Comparison of ENCODE assay signal across 1 cellular context in the genomic region with DNA sequence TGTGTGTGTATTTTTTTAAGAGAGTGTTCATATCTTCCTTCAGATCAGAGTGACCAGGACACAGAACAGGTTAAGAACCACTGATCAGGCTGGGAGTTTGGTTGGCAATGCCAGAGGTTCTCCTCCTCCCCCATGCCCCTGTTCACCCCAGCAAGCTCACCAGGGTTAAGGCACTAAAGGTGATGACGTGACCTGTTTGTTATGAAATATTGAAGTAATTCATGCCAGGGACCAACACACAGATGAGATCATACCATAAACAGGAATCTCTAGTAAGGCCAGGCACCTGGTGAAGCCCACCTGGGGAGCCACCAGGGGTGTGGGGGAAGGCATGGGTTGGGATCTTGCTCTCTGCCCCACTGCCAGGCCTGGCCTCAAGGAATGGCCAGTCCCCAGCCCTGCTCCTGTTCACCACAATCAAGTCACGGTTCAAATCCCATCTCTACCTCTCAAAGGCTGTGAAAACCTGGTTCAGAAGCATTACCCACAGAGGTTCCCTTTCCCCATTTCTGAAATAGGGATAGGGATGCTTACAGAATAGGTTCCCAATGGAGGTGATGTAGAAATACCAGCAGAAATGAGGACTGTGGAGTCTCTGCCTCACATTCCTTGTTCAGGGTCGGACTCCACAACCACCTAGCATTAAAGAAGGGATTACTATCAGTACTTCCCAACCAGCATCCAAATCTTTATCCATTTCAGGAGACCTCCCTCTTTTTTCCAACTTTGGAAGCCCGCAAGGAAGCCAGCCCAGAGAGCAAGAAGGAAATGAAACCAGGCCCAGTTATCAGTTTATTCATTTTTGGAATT.
TF ChIP-seq lines count a peak whose summit lies in the region.

No MANE protein-coding gene starts in this region.

TF ChIP-seq in HepG2, 621 proteins besides CTCF, POLR2A, EP300 and RAD21 (continued from another document):
- TF ChIP-seq ZNF484 (CRISPR knock-in tag; IDR thresholded peaks at IDR 0.05; ENCODE audit: borderline replicate concordance, low read depth) (no peak), ZMAT3 (CRISPR knock-in tag; conservative IDR thresholded peaks at IDR 0.05) (no peak), ASH2L (IDR thresholded peaks at IDR 0.05; ENCODE audit: insufficient read length, low read depth, low read length) (no peak), ZNF75D (CRISPR knock-in tag; IDR thresholded peaks at IDR 0.05; ENCODE audit: borderline replicate concordance) (no peak), MBD4 (IDR thresholded peaks at IDR 0.05; ENCODE audit: borderline replicate concordance, low read length) (no peak), ZNF501 (CRISPR knock-in tag; IDR thresholded peaks at IDR 0.05) (peak; percentile 36; the same call in 1 of the 2 replicates), ZNF850 (CRISPR knock-in tag; conservative IDR thresholded peaks at IDR 0.05) (no peak), MTF1 (CRISPR knock-in tag; IDR thresholded peaks at IDR 0.05) (no peak), CCDC6 (CRISPR knock-in tag; IDR thresholded peaks at IDR 0.05) (no peak), ZNF180 (CRISPR knock-in tag; IDR thresholded peaks at IDR 0.05; ENCODE audit: borderline replicate concordance, low read depth) (no peak), ZFY (CRISPR knock-in tag; IDR thresholded peaks at IDR 0.05) (peak; percentile 3; the same call in 1 of the 2 replicates), PCBP1 (IDR thresholded peaks at IDR 0.05; ENCODE audit: borderline replicate concordance, low read depth, low read length) (no peak), SIN3B (IDR thresholded peaks at IDR 0.05; ENCODE audit: low read length) (no peak), CBX5 (CRISPR knock-in tag; IDR thresholded peaks at IDR 0.05; ENCODE audit: borderline replicate concordance) (no peak), NFE2 (CRISPR knock-in tag; IDR thresholded peaks at IDR 0.05) (no peak), KLF12 (CRISPR knock-in tag; IDR thresholded peaks at IDR 0.05; ENCODE audit: borderline replicate concordance) (no peak), NONO (IDR thresholded peaks at IDR 0.05) (no peak), NONO (CRISPR knock-in tag; conservative IDR thresholded peaks at IDR 0.05) (no peak), CEBPG (CRISPR knock-in tag; IDR thresholded peaks at IDR 0.05) (no peak), ZNF550 (CRISPR knock-in tag; IDR thresholded peaks at IDR 0.05; ENCODE audit: borderline replicate concordance) (no peak), ZNF619 (CRISPR knock-in tag; IDR thresholded peaks at IDR 0.05) (no peak), NAIF1 (CRISPR knock-in tag; IDR thresholded peaks at IDR 0.05; ENCODE audit: borderline replicate concordance) (no peak), CREB1 (IDR thresholded peaks at IDR 0.05) (peak; percentile 69; the same call in 1 of the 2 replicates), CREB1 (CRISPR knock-in tag; IDR thresholded peaks at IDR 0.05) (no peak), PCBP2 (optimal IDR thresholded peaks at IDR 0.05; ENCODE audit: low read depth, low read length, poor library complexity, severe bottlenecking) (no peak), ZNF703 (CRISPR knock-in tag; IDR thresholded peaks at IDR 0.05; ENCODE audit: borderline replicate concordance) (no peak), HIVEP1 (CRISPR knock-in tag; IDR thresholded peaks at IDR 0.05) (no peak), RBFOX2 (IDR thresholded peaks at IDR 0.05; ENCODE audit: low read depth, low read length) (peak; percentile 46; the same call in 1 of the 2 replicates), CHD2 (IDR thresholded peaks at IDR 0.05; ENCODE audit: low read depth, low read length) (no peak; the same call in 1 of the 2 replicates)
- TF ChIP-seq, protein P1, sequence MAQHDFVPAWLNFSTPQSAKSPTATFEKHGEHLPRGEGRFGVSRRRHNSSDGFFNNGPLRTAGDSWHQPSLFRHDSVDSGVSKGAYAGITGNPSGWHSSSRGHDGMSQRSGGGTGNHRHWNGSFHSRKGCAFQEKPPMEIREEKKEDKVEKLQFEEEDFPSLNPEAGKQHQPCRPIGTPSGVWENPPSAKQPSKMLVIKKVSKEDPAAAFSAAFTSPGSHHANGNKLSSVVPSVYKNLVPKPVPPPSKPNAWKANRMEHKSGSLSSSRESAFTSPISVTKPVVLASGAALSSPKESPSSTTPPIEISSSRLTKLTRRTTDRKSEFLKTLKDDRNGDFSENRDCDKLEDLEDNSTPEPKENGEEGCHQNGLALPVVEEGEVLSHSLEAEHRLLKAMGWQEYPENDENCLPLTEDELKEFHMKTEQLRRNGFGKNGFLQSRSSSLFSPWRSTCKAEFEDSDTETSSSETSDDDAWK (CRISPR knock-in tag; IDR thresholded peaks at IDR 0.05) = no peak
- TF ChIP-seq, protein P2, sequence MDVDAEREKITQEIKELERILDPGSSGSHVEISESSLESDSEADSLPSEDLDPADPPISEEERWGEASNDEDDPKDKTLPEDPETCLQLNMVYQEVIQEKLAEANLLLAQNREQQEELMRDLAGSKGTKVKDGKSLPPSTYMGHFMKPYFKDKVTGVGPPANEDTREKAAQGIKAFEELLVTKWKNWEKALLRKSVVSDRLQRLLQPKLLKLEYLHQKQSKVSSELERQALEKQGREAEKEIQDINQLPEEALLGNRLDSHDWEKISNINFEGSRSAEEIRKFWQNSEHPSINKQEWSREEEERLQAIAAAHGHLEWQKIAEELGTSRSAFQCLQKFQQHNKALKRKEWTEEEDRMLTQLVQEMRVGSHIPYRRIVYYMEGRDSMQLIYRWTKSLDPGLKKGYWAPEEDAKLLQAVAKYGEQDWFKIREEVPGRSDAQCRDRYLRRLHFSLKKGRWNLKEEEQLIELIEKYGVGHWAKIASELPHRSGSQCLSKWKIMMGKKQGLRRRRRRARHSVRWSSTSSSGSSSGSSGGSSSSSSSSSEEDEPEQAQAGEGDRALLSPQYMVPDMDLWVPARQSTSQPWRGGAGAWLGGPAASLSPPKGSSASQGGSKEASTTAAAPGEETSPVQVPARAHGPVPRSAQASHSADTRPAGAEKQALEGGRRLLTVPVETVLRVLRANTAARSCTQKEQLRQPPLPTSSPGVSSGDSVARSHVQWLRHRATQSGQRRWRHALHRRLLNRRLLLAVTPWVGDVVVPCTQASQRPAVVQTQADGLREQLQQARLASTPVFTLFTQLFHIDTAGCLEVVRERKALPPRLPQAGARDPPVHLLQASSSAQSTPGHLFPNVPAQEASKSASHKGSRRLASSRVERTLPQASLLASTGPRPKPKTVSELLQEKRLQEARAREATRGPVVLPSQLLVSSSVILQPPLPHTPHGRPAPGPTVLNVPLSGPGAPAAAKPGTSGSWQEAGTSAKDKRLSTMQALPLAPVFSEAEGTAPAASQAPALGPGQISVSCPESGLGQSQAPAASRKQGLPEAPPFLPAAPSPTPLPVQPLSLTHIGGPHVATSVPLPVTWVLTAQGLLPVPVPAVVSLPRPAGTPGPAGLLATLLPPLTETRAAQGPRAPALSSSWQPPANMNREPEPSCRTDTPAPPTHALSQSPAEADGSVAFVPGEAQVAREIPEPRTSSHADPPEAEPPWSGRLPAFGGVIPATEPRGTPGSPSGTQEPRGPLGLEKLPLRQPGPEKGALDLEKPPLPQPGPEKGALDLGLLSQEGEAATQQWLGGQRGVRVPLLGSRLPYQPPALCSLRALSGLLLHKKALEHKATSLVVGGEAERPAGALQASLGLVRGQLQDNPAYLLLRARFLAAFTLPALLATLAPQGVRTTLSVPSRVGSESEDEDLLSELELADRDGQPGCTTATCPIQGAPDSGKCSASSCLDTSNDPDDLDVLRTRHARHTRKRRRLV (CRISPR knock-in tag; IDR thresholded peaks at IDR 0.05) = no peak
- TF ChIP-seq, protein P3, sequence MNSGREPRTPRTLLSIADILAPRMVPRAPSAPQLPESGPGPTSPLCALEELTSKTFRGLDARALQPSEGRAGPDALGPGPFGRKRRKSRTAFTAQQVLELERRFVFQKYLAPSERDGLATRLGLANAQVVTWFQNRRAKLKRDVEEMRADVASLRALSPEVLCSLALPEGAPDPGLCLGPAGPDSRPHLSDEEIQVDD (CRISPR knock-in tag; IDR thresholded peaks at IDR 0.05; ENCODE audit: borderline replicate concordance) = no peak
- TF ChIP-seq, protein P4, sequence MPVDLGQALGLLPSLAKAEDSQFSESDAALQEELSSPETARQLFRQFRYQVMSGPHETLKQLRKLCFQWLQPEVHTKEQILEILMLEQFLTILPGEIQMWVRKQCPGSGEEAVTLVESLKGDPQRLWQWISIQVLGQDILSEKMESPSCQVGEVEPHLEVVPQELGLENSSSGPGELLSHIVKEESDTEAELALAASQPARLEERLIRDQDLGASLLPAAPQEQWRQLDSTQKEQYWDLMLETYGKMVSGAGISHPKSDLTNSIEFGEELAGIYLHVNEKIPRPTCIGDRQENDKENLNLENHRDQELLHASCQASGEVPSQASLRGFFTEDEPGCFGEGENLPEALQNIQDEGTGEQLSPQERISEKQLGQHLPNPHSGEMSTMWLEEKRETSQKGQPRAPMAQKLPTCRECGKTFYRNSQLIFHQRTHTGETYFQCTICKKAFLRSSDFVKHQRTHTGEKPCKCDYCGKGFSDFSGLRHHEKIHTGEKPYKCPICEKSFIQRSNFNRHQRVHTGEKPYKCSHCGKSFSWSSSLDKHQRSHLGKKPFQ (CRISPR knock-in tag; IDR thresholded peaks at IDR 0.05; ENCODE audit: insufficient replicate concordance) = peak; percentile 15
- TF ChIP-seq, protein P5, sequence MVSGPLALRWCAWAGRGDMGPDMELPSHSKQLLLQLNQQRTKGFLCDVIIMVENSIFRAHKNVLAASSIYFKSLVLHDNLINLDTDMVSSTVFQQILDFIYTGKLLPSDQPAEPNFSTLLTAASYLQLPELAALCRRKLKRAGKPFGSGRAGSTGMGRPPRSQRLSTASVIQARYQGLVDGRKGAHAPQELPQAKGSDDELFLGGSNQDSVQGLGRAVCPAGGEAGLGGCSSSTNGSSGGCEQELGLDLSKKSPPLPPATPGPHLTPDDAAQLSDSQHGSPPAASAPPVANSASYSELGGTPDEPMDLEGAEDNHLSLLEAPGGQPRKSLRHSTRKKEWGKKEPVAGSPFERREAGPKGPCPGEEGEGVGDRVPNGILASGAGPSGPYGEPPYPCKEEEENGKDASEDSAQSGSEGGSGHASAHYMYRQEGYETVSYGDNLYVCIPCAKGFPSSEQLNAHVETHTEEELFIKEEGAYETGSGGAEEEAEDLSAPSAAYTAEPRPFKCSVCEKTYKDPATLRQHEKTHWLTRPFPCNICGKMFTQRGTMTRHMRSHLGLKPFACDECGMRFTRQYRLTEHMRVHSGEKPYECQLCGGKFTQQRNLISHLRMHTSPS (CRISPR knock-in tag; IDR thresholded peaks at IDR 0.05; ENCODE audit: low read depth) = 0 out of 2 replicates have a peak, but pooled peaks have one; percentile 35
